9 cellular contexts compared by ENCODE assay signal in genomic region chr3:107985496-107985895, GRCh38.
A peak's percentile ranks its signal among the peaks of the same experiment; 100 is the strongest.
DNase-seq lines count a peak whose midpoint lies in the region; ATAC-seq, FAIRE-seq and TF ChIP-seq lines count a peak whose summit lies in the region.
"Had no signal": no experiment of that assay in that cellular context is flagged by ENCODE, and none has a peak within 500 bp of the region (broad histone marks: within the 10 kb centered on the region; RNA-seq: fewer than 3 reads in every experiment).

No MANE protein-coding gene starts in this region.

- no peaks in the 10 kb centered on the region for H3K9me1 ChIP-seq in keratinocyte (ENCODE audit: control insufficient read depth, extremely low read depth, insufficient read depth, low read length)

- intact Hi-C loops in head of caudate nucleus (cut with DNase I) = no loop called here

- FAIRE-seq in GM18507 (lab: Jason Lieb, UNC) (peak; percentile 83), keratinocyte (lab: Jason Lieb, UNC) (no peak), urothelium cell line (lab: Jason Lieb, UNC) (no peak)

- peak; percentile 97 for ATAC-seq in GM21786 (IDR thresholded peaks at IDR 0.05; ENCODE audit: unreplicated experiment)
- ATAC-seq: body of pancreas had no signal

- no peak overlapping the region for H3K4me3 ChIP-seq in keratinocyte (ENCODE audit: control insufficient read depth in 2 of 3, extremely low read depth in 1 of 3, insufficient read depth in 2 of 3, low read depth in 1 of 3, low read length in 3 of 3)
- H3K4me3 ChIP-seq: body of pancreas had no signal

- no peaks in the 10 kb centered on the region for H3K9me3 ChIP-seq in keratinocyte (ENCODE audit: control insufficient read depth, low read depth, low read length)
- H3K9me3 ChIP-seq: body of pancreas had no signal

- H4K20me1 ChIP-seq in keratinocyte (ENCODE audit: control insufficient read depth, extremely low read depth, insufficient read depth, low read length) = no peaks in the 10 kb centered on the region

- no peak overlapping the region for H3K4me2 ChIP-seq in keratinocyte (ENCODE audit: control insufficient read depth, extremely low read depth, insufficient read depth, low read depth, low read length)

- peaks cover 39% of the 10 kb centered on the region for H3K4me1 ChIP-seq in keratinocyte (ENCODE audit: control insufficient read depth, extremely low read depth, insufficient read depth, low read length)

- H3K27ac ChIP-seq in keratinocyte (ENCODE audit: control insufficient read depth, insufficient read depth, low read length) = no peak overlapping the region

- H3K27me3 ChIP-seq in keratinocyte (ENCODE audit: control insufficient read depth, extremely low read depth, insufficient read depth, low read length) = no peaks in the 10 kb centered on the region
- H3K27me3 ChIP-seq: body of pancreas had no signal

- peak; percentile 23 for DNase-seq in GM18507 (ENCODE audit: extremely low spot score, insufficient read length, low read depth)
- DNase-seq in MV-4-11 (lab: John Stamatoyannopoulos, UW) = peak; percentile 80
- no peak for DNase-seq in keratinocyte (ENCODE audit: low read depth, low spot score)
- no peak for DNase-seq in germinal center (ENCODE audit: low spot score)
- no peak for DNase-seq in urothelium cell line (ENCODE audit: low spot score)
- DNase-seq in head of caudate nucleus = no peak
- DNase-seq in pons (ENCODE audit: low spot score) = no peak

- H2AFZ ChIP-seq in keratinocyte (ENCODE audit: control insufficient read depth, low read length) = peak overlapping the region; percentile 43

- no peak for TF ChIP-seq CTCF in keratinocyte (optimal IDR thresholded peaks at IDR 0.05 in 1 of 3, IDR thresholded peaks at IDR 0.05 in 1 of 3, conservative IDR thresholded peaks at IDR 0.05 in 1 of 3; ENCODE audit: extremely low read depth in 1 of 3, insufficient read depth in 2 of 3, low read length in 3 of 3)

- H3K9ac ChIP-seq in keratinocyte (ENCODE audit: control insufficient read depth, extremely low read depth, insufficient read depth, low read length) = no peak overlapping the region

- dilution Hi-C loops in keratinocyte (cut with MboI; ENCODE audit: extremely low pct_ligation_motif_present, low sequenced_read_pairs) = no loop called here

- no peaks in the 10 kb centered on the region for H3K36me3 ChIP-seq in keratinocyte (ENCODE audit: control insufficient read depth in 2 of 2, extremely low read depth in 1 of 2, insufficient read depth in 2 of 2, low read length in 2 of 2)

- H3K79me2 ChIP-seq in keratinocyte (ENCODE audit: control insufficient read depth, insufficient read depth, low read length) = no peaks in the 10 kb centered on the region

Comparison
In these comparisons a context has a peak if more than half of its experiments do, and no peak if none do; other contexts are left out.
1. DNase-seq: peak in GM18507 (single experiment) and MV-4-11 (single experiment); none in keratinocyte (single experiment), germinal center (single experiment), urothelium cell line (single experiment), head of caudate nucleus (0 of 42) and pons (single experiment).